ENCODE assay signal across 31 cellular contexts in genomic region chrX:19548279-19548678, GRCh38. TPM values are rescaled to one million over a fixed set of nuclear protein-coding genes. Genes with fewer than 3 reads are reported as not detected.
A peak's percentile ranks its signal among the peaks of the same experiment; 100 is the strongest.
DNase-seq lines count a peak whose midpoint lies in the region; ATAC-seq and TF ChIP-seq lines count a peak whose summit lies in the region.
"Had no signal": no experiment of that assay in that cellular context is flagged by ENCODE, and none has a peak within 500 bp of the region (broad histone marks: within the 10 kb centered on the region; RNA-seq: fewer than 3 reads in every experiment).

No MANE protein-coding gene starts in this region.

- no peaks in the 10 kb centered on the region for H3K9me3 Mint-ChIP-seq in activated T-cell treated with anti-CD3 and anti-CD28 coated beads, Interleukin-2, amount 50 U/mL, for 24 hours
- H3K9me3 Mint-ChIP-seq in Calu3 (ENCODE audit: low read depth, unreplicated experiment), result no peaks in the 10 kb centered on the region
- H3K9me3 Mint-ChIP-seq in activated T-helper 2 cell treated with anti-CD3 and anti-CD28 coated beads, Interferon-gamma antibody, Interleukin-2, Interleukin-4, amounts not matched to agents 10 μg/mL and 5 μg/mL and 100 μg/mL, durations not matched to agents 14 hours and 24 hours and 36 hours, result no peaks in the 10 kb centered on the region
- H3K9me3 Mint-ChIP-seq in natural killer cell treated with Interleukin-12 subunit alpha and Interleukin-12 subunit beta and Interleukin-15 and Interleukin-18, amount 100 ng/mL, for 72 hours, result no peaks in the 10 kb centered on the region
- H3K9me3 Mint-ChIP-seq: stimulated activated naive B cell treated with anti-CD40 and anti-IgM and Interleukin-4, amounts not matched to agents 10 μg/mL and 1 μg/mL and 100 μg/mL, for 72 hours; T-helper 2 cell treated with Interferon-gamma antibody and Interleukin-4, amounts not matched to agents 5 μg/mL and 100 μg/mL, for 36 hours had no signal

- no peaks in the 10 kb centered on the region for H3K27me3 ChIP-seq in colonic mucosa
- H3K27me3 ChIP-seq: testis had no signal

- TF ChIP-seq CTCF in Calu3 (IDR thresholded peaks at IDR 0.05; ENCODE audit: unreplicated experiment) (no peak), colonic mucosa (IDR thresholded peaks at IDR 0.05) (no peak)

- H3K4me1 ChIP-seq in colonic mucosa, result no peaks in the 10 kb centered on the region
- H3K4me1 ChIP-seq: testis had no signal

- H3K36me3 Mint-ChIP-seq in activated T-cell treated with anti-CD3 and anti-CD28 coated beads, Interleukin-2, amount 50 U/mL, for 24 hours (ENCODE audit: low read depth), result peaks cover 66% of the 10 kb centered on the region
- H3K36me3 Mint-ChIP-seq in Calu3 (ENCODE audit: insufficient read depth, unreplicated experiment), result peaks cover 17% of the 10 kb centered on the region
- peaks cover 55% of the 10 kb centered on the region for H3K36me3 Mint-ChIP-seq in activated T-helper 2 cell treated with anti-CD3 and anti-CD28 coated beads, Interferon-gamma antibody, Interleukin-2, Interleukin-4, amounts not matched to agents 10 μg/mL and 5 μg/mL and 100 μg/mL, durations not matched to agents 14 hours and 24 hours and 36 hours (ENCODE audit: low read depth)
- peaks cover 17% of the 10 kb centered on the region for H3K36me3 Mint-ChIP-seq in natural killer cell treated with Interleukin-12 subunit alpha and Interleukin-12 subunit beta and Interleukin-15 and Interleukin-18, amount 100 ng/mL, for 72 hours

- H3K9me3 ChIP-seq in colonic mucosa, result no peaks in the 10 kb centered on the region
- H3K9me3 ChIP-seq: testis had no signal

- H3K4me3 Mint-ChIP-seq in activated T-cell treated with anti-CD3 and anti-CD28 coated beads, Interleukin-2, amount 50 U/mL, for 24 hours, result peak overlapping the region; percentile 52
- no peak overlapping the region for H3K4me3 Mint-ChIP-seq in Calu3 (ENCODE audit: low read depth, unreplicated experiment)
- peak overlapping the region; percentile 64 for H3K4me3 Mint-ChIP-seq in activated T-helper 2 cell treated with anti-CD3 and anti-CD28 coated beads, Interferon-gamma antibody, Interleukin-2, Interleukin-4, amounts not matched to agents 10 μg/mL and 5 μg/mL and 100 μg/mL, durations not matched to agents 14 hours and 24 hours and 36 hours (ENCODE audit: low read depth)
- H3K4me3 Mint-ChIP-seq in natural killer cell treated with Interleukin-12 subunit alpha and Interleukin-12 subunit beta and Interleukin-15 and Interleukin-18, amount 100 ng/mL, for 72 hours, result peak overlapping the region; percentile 81
- H3K4me3 Mint-ChIP-seq: B cell; stimulated activated naive B cell treated with anti-CD40 and anti-IgM and Interleukin-4, amounts not matched to agents 10 μg/mL and 1 μg/mL and 100 μg/mL, for 72 hours; T-helper 2 cell treated with Interferon-gamma antibody and Interleukin-4, amounts not matched to agents 5 μg/mL and 100 μg/mL, for 36 hours had no signal

- no peak overlapping the region for H3K27ac ChIP-seq in colonic mucosa
- H3K27ac ChIP-seq: PC-9, testis had no signal

- H3K27ac Mint-ChIP-seq in activated T-cell treated with anti-CD3 and anti-CD28 coated beads, Interleukin-2, amount 50 U/mL, for 24 hours, result peak overlapping the region; percentile 95
- no peak overlapping the region for H3K27ac Mint-ChIP-seq in Calu3 (ENCODE audit: unreplicated experiment)
- H3K27ac Mint-ChIP-seq in activated T-helper 2 cell treated with anti-CD3 and anti-CD28 coated beads, Interferon-gamma antibody, Interleukin-2, Interleukin-4, amounts not matched to agents 10 μg/mL and 5 μg/mL and 100 μg/mL, durations not matched to agents 14 hours and 24 hours and 36 hours, result peak overlapping the region; percentile 84
- H3K27ac Mint-ChIP-seq in natural killer cell treated with Interleukin-12 subunit alpha and Interleukin-12 subunit beta and Interleukin-15 and Interleukin-18, amount 100 ng/mL, for 72 hours, result peak overlapping the region; percentile 77 to 90
- H3K27ac Mint-ChIP-seq: B cell; T-helper 2 cell treated with Interferon-gamma antibody and Interleukin-4, amounts not matched to agents 5 μg/mL and 100 μg/mL, for 36 hours had no signal

- H3K4me3 ChIP-seq in colonic mucosa, result no peak overlapping the region
- H3K4me3 ChIP-seq: K562, lung, PC-9, testis had no signal

- BruUV-seq in Calu3 (replicated peaks; lab: Mats Ljungman, UMichigan), result TSS peak; percentile 18

- H3K9ac ChIP-seq in colonic mucosa (ENCODE audit: low read depth in 2 of 2, low read length in 2 of 2), result no peak overlapping the region

- intact Hi-C loops in Calu3 (cut with micrococcal nuclease; ENCODE audit: unreplicated experiment) (no loop called here), colonic mucosa (cut with DNase I) (loop anchor here (5.0 kb wide), 2 partner anchors 334 to 519 kb away; no protein-coding TSS in a partner anchor)
- intact Hi-C loops in activated T-helper 2 cell treated with anti-CD3 and anti-CD28 coated beads, Interferon-gamma antibody, Interleukin-2, Interleukin-4, amounts not matched to agents 10 μg/mL and 5 μg/mL and 100 μg/mL, durations not matched to agents 14 hours and 24 hours and 36 hours (cut with micrococcal nuclease), result loop anchor here (5.0 kb wide), 1 partner anchor 339 kb away; the partner anchor contains the start of gene SH3KBP1

- CTCF ChIA-PET in Calu3 (lab: Charles Lee), result no interaction called here

- peak; percentile 45 to 64 for ATAC-seq in natural killer cell treated with Interleukin-12 subunit alpha and Interleukin-12 subunit beta and Interleukin-15 and Interleukin-18, amount 100 ng/mL, for 72 hours
- ATAC-seq: K562; left cardiac atrium; Right ventricle myocardium inferior; SK-N-SH treated with all-trans-retinoic acid at 6 μM for 48 hours; stimulated activated naive B cell treated with anti-CD40 and anti-IgM and Interleukin-4, amounts not matched to agents 10 μg/mL and 1 μg/mL and 100 μg/mL, for 72 hours had no signal

- no peak for DNase-seq in activated T-cell treated with anti-CD3 and anti-CD28 coated beads, Interleukin-2, amount 50 U/mL, for 24 hours
- DNase-seq in activated T-cell treated with anti-CD3 and anti-CD28 coated beads, Interleukin-2, amount 50 U/mL, for 48 hours, result no peak
- DNase-seq in Calu3, result no peak
- DNase-seq in activated T-helper 2 cell treated with anti-CD3 and anti-CD28 coated beads, Interferon-gamma antibody, Interleukin-2, Interleukin-4, amounts not matched to agents 10 μg/mL and 5 μg/mL and 100 μg/mL, durations not matched to agents 14 hours and 24 hours and 36 hours (ENCODE audit: low spot score), result no peak
- DNase-seq in natural killer cell treated with Interleukin-12 subunit alpha and Interleukin-12 subunit beta and Interleukin-15 and Interleukin-18, amount 100 ng/mL, for 72 hours (ENCODE audit: low spot score), result no peak
- no peak for DNase-seq in colonic mucosa
- DNase-seq in NOMO-1 treated with dmso at 0.1 percent for 144 hours (lab: John Stamatoyannopoulos, UW; ENCODE audit: unreplicated experiment), result no peak
- DNase-seq: activated CD8-positive, alpha-beta memory T cell treated with anti-CD3 and anti-CD28 coated beads, Interleukin-2, amount 50 U/mL, for 48 hours; anterior cingulate cortex; COR-L47; DMS53; effector CD4-positive, alpha-beta T cell; HCEC 1CT; hypothalamus; left cardiac atrium; NCI-H1048; NCI-H2107; NCI-H345; NCI-H69; PC-9; stimulated activated CD4-positive, alpha-beta T cell treated with anti-CD3 and anti-CD28 coated beads, Interleukin-15, amount 100 ng/mL, for 24 hours; stimulated activated naive B cell treated with anti-CD40 and anti-IgM and Interleukin-4, amounts not matched to agents 10 μg/mL and 1 μg/mL and 100 μg/mL, for 72 hours; testis had no signal

- H3K36me3 ChIP-seq in colonic mucosa, result no peaks in the 10 kb centered on the region

- H3K4me1 Mint-ChIP-seq in activated T-cell treated with anti-CD3 and anti-CD28 coated beads, Interleukin-2, amount 50 U/mL, for 24 hours (ENCODE audit: low read depth), result peaks cover 50% of the 10 kb centered on the region
- H3K4me1 Mint-ChIP-seq in Calu3 (ENCODE audit: low read depth, unreplicated experiment), result no peaks in the 10 kb centered on the region
- H3K4me1 Mint-ChIP-seq in activated T-helper 2 cell treated with anti-CD3 and anti-CD28 coated beads, Interferon-gamma antibody, Interleukin-2, Interleukin-4, amounts not matched to agents 10 μg/mL and 5 μg/mL and 100 μg/mL, durations not matched to agents 14 hours and 24 hours and 36 hours (ENCODE audit: low read depth), result peaks cover 39% of the 10 kb centered on the region
- H3K4me1 Mint-ChIP-seq in natural killer cell treated with Interleukin-12 subunit alpha and Interleukin-12 subunit beta and Interleukin-15 and Interleukin-18, amount 100 ng/mL, for 72 hours (ENCODE audit: low read depth in 2 of 2), result peaks cover 27 to 30% of the 10 kb centered on the region in 2 donors

- H3K27me3 Mint-ChIP-seq in activated T-cell treated with anti-CD3 and anti-CD28 coated beads, Interleukin-2, amount 50 U/mL, for 24 hours, result peaks cover 39% of the 10 kb centered on the region
- no peaks in the 10 kb centered on the region for H3K27me3 Mint-ChIP-seq in Calu3 (ENCODE audit: unreplicated experiment)
- H3K27me3 Mint-ChIP-seq in activated T-helper 2 cell treated with anti-CD3 and anti-CD28 coated beads, Interferon-gamma antibody, Interleukin-2, Interleukin-4, amounts not matched to agents 10 μg/mL and 5 μg/mL and 100 μg/mL, durations not matched to agents 14 hours and 24 hours and 36 hours (ENCODE audit: low read depth), result no peaks in the 10 kb centered on the region
- peaks cover 0 to 5% of the 10 kb centered on the region in 2 donors for H3K27me3 Mint-ChIP-seq in natural killer cell treated with Interleukin-12 subunit alpha and Interleukin-12 subunit beta and Interleukin-15 and Interleukin-18, amount 100 ng/mL, for 72 hours
- H3K27me3 Mint-ChIP-seq: B cell had no signal

RNA-seq across cellular contexts. Expression of gene MAP3K15, which starts 33.0 kb away (rescaled TPM):
- total RNA-seq in Calu3 (2022) (4.7 and 4.8 TPM in 2 replicates), colonic mucosa (under 1 TPM in 1 of 2 donors, not detected in 1; 0.25 TPM)
- 0.94 and 1.1 TPM in 2 replicates for total RNA-seq in activated T-helper 2 cell treated with anti-CD3 and anti-CD28 coated beads, Interferon-gamma antibody, Interleukin-2, Interleukin-4, amounts not matched to agents 10 μg/mL and 5 μg/mL and 100 μg/mL, durations not matched to agents 14 hours and 24 hours and 36 hours
- under 1 TPM in 1 of 2 donors, not detected in 1; 0.17 TPM for total RNA-seq in natural killer cell treated with Interleukin-12 subunit alpha and Interleukin-12 subunit beta and Interleukin-15 and Interleukin-18, amount 100 ng/mL, for 72 hours
- total RNA-seq: B cell, glomerular endothelial cell, osteocyte, PC-9, Right ventricle myocardium inferior had no signal
